In the genomic region with DNA sequence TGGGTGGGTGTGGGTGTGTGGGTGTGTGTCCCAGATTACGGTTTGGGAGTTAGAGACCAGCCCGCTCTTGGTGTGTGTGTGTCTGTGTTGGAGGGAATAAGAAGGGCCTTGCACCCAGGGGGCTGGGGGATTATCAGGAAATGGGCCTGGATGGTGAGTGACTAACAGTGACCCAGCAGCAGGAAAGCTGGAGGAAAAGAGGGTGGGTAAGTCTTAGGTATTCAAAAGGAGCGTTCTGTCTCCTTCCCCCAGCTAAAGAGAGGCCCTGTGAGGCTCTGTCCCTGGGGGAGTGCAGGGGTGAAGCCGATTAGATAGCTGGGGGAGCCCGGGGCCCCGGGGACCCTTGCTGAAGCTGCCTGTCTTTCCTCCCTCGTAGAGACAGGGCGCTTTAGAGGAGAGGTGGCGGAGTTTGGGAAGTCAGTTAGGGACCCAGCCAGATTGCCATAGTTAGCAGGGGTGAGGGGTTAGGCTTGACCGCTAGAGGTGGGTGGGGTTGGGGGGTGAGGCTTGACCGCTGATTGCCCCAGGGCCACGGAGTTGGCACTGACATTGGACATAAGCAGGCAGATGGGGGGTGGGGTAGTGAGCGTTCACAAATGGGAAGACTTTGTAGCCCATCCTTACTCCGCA, we compare ENCODE assay signal across 11 cellular contexts. TPM values are rescaled to one million over a fixed set of nuclear protein-coding genes. Genes with fewer than 3 reads are reported as not detected.
DNase-seq lines count a peak whose midpoint lies in the region; ATAC-seq, FAIRE-seq and TF ChIP-seq lines count a peak whose summit lies in the region.
"Had no signal": no experiment of that assay in that cellular context is flagged by ENCODE, and none has a peak within 500 bp of the region (broad histone marks: within the 10 kb centered on the region; RNA-seq: fewer than 3 reads in every experiment).

No MANE protein-coding gene starts in this region.

- H3K4me1 ChIP-seq in PC-3 (ENCODE audit: insufficient read depth, low read length) (peaks cover 62% of the 10 kb centered on the region), ectodermal cell (ENCODE audit: control insufficient read depth, insufficient read depth, low read length) (peaks cover 20% of the 10 kb centered on the region)
- peaks cover 0 to 8% of the 10 kb centered on the region in 2 donors for H3K4me1 ChIP-seq in naive thymus-derived CD4-positive, alpha-beta T cell (ENCODE audit: control insufficient read depth in 2 of 2, insufficient read depth in 2 of 2, low read length in 2 of 2)

- peaks cover 0 to 2% (median 0%) of the 10 kb centered on the region in 5 donors for H3K36me3 Mint-ChIP-seq in naive thymus-derived CD4-positive, alpha-beta T cell

- peak overlapping the region in 2 of 9 donors; percentile 73 to 88 for H3K27ac Mint-ChIP-seq in naive thymus-derived CD4-positive, alpha-beta T cell

- H3F3A ChIP-seq in PC-3 (ENCODE audit: low read length, unreplicated experiment), result no peaks in the 10 kb centered on the region

- TF ChIP-seq CTCF in AG09309 (IDR thresholded peaks at IDR 0.05; ENCODE audit: control insufficient read depth, insufficient read depth, low read depth, low read length, missing control alignments) (no peak), PC-3 (conservative IDR thresholded peaks at IDR 0.05; ENCODE audit: low read depth, low read length) (no peak)

- H2AFZ ChIP-seq in PC-3 (ENCODE audit: low read length), result no peak overlapping the region

- intact Hi-C loops in PC-3 (cut with micrococcal nuclease), result loop anchor here (2.0 to 5.0 kb wide), 2 partner anchors 30 to 40 kb away; no protein-coding TSS in a partner anchor
- intact Hi-C loops in naive thymus-derived CD4-positive, alpha-beta T cell (cut with micrococcal nuclease), result loop anchor here (5.0 kb wide), 2 partner anchors 40 to 125 kb away; a partner anchor contains a TSS

- H3K9me3 Mint-ChIP-seq in naive thymus-derived CD4-positive, alpha-beta T cell, result no peaks in the 10 kb centered on the region

- H3K27me3 ChIP-seq in PC-3 (ENCODE audit: low read length), result no peaks in the 10 kb centered on the region
- peaks cover 85% of the 10 kb centered on the region for H3K27me3 ChIP-seq in ectodermal cell (ENCODE audit: control insufficient read depth, insufficient read depth, low read length, poor library complexity, severe bottlenecking)
- H3K27me3 ChIP-seq in naive thymus-derived CD4-positive, alpha-beta T cell (ENCODE audit: control insufficient read depth in 2 of 2, insufficient read depth in 2 of 2, low read length in 2 of 2), result no peaks in the 10 kb centered on the region

- H3K9ac ChIP-seq in PC-3 (ENCODE audit: low read length), result peak overlapping the region; percentile 76

- H3K4me3 ChIP-seq in AG09309 (ENCODE audit: control insufficient read depth, low read depth, low read length) (peak overlapping the region; percentile 77), PC-3 (ENCODE audit: low read length) (peak overlapping the region; percentile 77), ectodermal cell (ENCODE audit: insufficient read depth, low read depth, low read length) (peak overlapping the region; percentile 9)
- no peak overlapping the region for H3K4me3 ChIP-seq in naive thymus-derived CD4-positive, alpha-beta T cell (ENCODE audit: low read length)

- peak; percentile 6; the same call in 1 of the 2 replicates for ATAC-seq in PC-3
- no peak for ATAC-seq in naive thymus-derived CD4-positive, alpha-beta T cell
- ATAC-seq in GM18870 (IDR thresholded peaks at IDR 0.05; ENCODE audit: unreplicated experiment), result no peak

- peaks cover 47% of the 10 kb centered on the region for H3K79me2 ChIP-seq in PC-3 (ENCODE audit: low read length)

- TF ChIP-seq POLR2A in GM12891 (IDR thresholded peaks at IDR 0.05; ENCODE audit: low read depth, low read length), result no peak

- H3K9me3 ChIP-seq in PC-3 (ENCODE audit: low read length), result no peaks in the 10 kb centered on the region
- H3K9me3 ChIP-seq in ectodermal cell (ENCODE audit: control insufficient read depth, low read length), result no peaks in the 10 kb centered on the region
- H3K9me3 ChIP-seq in naive thymus-derived CD4-positive, alpha-beta T cell (ENCODE audit: control insufficient read depth in 2 of 3, low read length in 3 of 3), result no peaks in the 10 kb centered on the region

- H3K9me2 ChIP-seq in PC-3 (replicated peaks; ENCODE audit: low read length), result no peaks in the 10 kb centered on the region

- peaks cover 11 to 27% (median 18%) of the 10 kb centered on the region in 7 donors for H3K4me1 Mint-ChIP-seq in naive thymus-derived CD4-positive, alpha-beta T cell

- peaks cover 10% of the 10 kb centered on the region for H3K36me3 ChIP-seq in PC-3 (ENCODE audit: low read depth, low read length)
- no peaks in the 10 kb centered on the region for H3K36me3 ChIP-seq in ectodermal cell (ENCODE audit: control insufficient read depth, insufficient read depth, low read length)
- no peaks in the 10 kb centered on the region for H3K36me3 ChIP-seq in naive thymus-derived CD4-positive, alpha-beta T cell (ENCODE audit: control insufficient read depth in 2 of 3, insufficient read depth in 3 of 3, low read length in 3 of 3)

- peaks cover 0 to 60% (median 12%) of the 10 kb centered on the region in 5 donors for H3K27me3 Mint-ChIP-seq in naive thymus-derived CD4-positive, alpha-beta T cell

- TSS peak; percentile 81 for BruUV-seq in PC-3 (replicated peaks; lab: Mats Ljungman, UMichigan)

- H3K4me2 ChIP-seq in PC-3 (ENCODE audit: low read length), result peak overlapping the region; percentile 91

- POLR2A ChIA-PET in PC-3 (lab: Charles Lee; ENCODE audit: unreplicated experiment), result interaction anchor here (0.6 kb wide), 2 partner anchors 32 to 84 kb away, joined by 4 to 7 read pairs; no protein-coding TSS in a partner anchor
- POLR2A ChIA-PET in naive thymus-derived CD4-positive, alpha-beta T cell (lab: Charles Lee), result no interaction called here

- CTCF ChIA-PET in PC-3 (lab: Charles Lee), result interaction anchor here (1.0 to 1.6 kb wide), 3 partner anchors 44 to 92 kb away, joined by 3 to 12 read pairs (median 9); no protein-coding TSS in a partner anchor
- CTCF ChIA-PET in naive thymus-derived CD4-positive, alpha-beta T cell (lab: Charles Lee), result no interaction called here

- no peak for FAIRE-seq in GM12891 (lab: Jason Lieb, UNC)
- FAIRE-seq: G401.6 had no signal

- H3K4me3 Mint-ChIP-seq in naive thymus-derived CD4-positive, alpha-beta T cell, result peak overlapping the region; percentile 37 to 99 (median 63)

- DNase-seq in AG09309 (ENCODE audit: low read depth), result no peak
- peak; percentile 48 for DNase-seq in PC-3
- DNase-seq in naive thymus-derived CD4-positive, alpha-beta T cell, result no peak
- no peak for DNase-seq in NCI-H146 treated with DMSO at 0.1 percent for 48 hours (lab: John Stamatoyannopoulos, UW; ENCODE audit: unreplicated experiment)
- no peak for DNase-seq in NCI-H2227 (lab: John Stamatoyannopoulos, UW; ENCODE audit: unreplicated experiment)
- DNase-seq in GM12891 (ENCODE audit: insufficient read length, low spot score), result no peak
- DNase-seq: NCI-H1105 treated with DMSO at 0.1 percent for 48 hours had no signal

- WGBS in ectodermal cell, 2 experiments, result 16 to 19% methylated on average over 13 to 14 of the region's 14 CpGs

- peaks cover 24% of the 10 kb centered on the region; the same call in 1 of the 2 replicates for H4K20me1 ChIP-seq in PC-3 (ENCODE audit: low read length)

- peak overlapping the region; percentile 32 for H3K27ac ChIP-seq in PC-3 (ENCODE audit: low read length)
- no peak overlapping the region for H3K27ac ChIP-seq in ectodermal cell (ENCODE audit: insufficient read depth, low read depth, low read length, poor library complexity, severe bottlenecking)
- no peak overlapping the region for H3K27ac ChIP-seq in naive thymus-derived CD4-positive, alpha-beta T cell (ENCODE audit: low read depth, low read length)

TF ChIP-seq in GM12891, 5 proteins besides CTCF, POLR2A, EP300 and RAD21:
- no peak for TF ChIP-seq TAF1 (IDR thresholded peaks at IDR 0.05; ENCODE audit: low read depth, low read length)
- no peak for TF ChIP-seq PAX5 (IDR thresholded peaks at IDR 0.05; ENCODE audit: insufficient read depth, low read length, severe bottlenecking)
- no peak for TF ChIP-seq POU2F2 (IDR thresholded peaks at IDR 0.05; ENCODE audit: low read depth, low read length)
- TF ChIP-seq POLR2AphosphoS5 (IDR thresholded peaks at IDR 0.05; ENCODE audit: low read depth, low read length), result no peak
- TF ChIP-seq SPI1 (IDR thresholded peaks at IDR 0.05; ENCODE audit: low read depth, low read length), result no peak

RNA-seq across cellular contexts. Expression of a gene that starts 1.5 kb away (rescaled TPM):
- 97.1 and 126 TPM in 2 replicates for total RNA-seq in PC-3 (2014; rRNA removed)
- 4.1 TPM for polyA plus RNA-seq in ectodermal cell (2013, experiment 1 of 4)
- 3.5 TPM for polyA plus RNA-seq in ectodermal cell (2013, experiment 2 of 4)
- polyA plus RNA-seq in ectodermal cell (2013, experiment 3 of 4), result 3.0 TPM
- 4.5 TPM for polyA plus RNA-seq in ectodermal cell (2013, experiment 4 of 4)
- total RNA-seq in naive thymus-derived CD4-positive, alpha-beta T cell, result 10 to 100 TPM in 1 of 5 experiments, 1 to 10 TPM in 4; 3.4 to 21.2 (median 4.6) TPM
- 1 to 10 TPM; 3.2 to 5.2 TPM for polyA plus RNA-seq in naive thymus-derived CD4-positive, alpha-beta T cell
- polyA plus RNA-seq in GM12891 (2012; ENCODE audit: low read depth, missing spikeins), result 1.1 TPM

RNA-seq across cellular contexts. Expression of a gene that starts 27.6 kb away (rescaled TPM):
- total RNA-seq in PC-3 (2014; rRNA removed), result 0.62 and 0.81 TPM in 2 replicates
- polyA plus RNA-seq in ectodermal cell (2013, experiment 1 of 4), result 0.43 TPM
- polyA plus RNA-seq in ectodermal cell (2013, experiment 2 of 4), result 0.57 TPM
- polyA plus RNA-seq in ectodermal cell (2013, experiment 3 of 4), result 0.32 TPM
- polyA plus RNA-seq in ectodermal cell (2013, experiment 4 of 4), result 0.16 TPM
- under 1 TPM in 1 of 5 experiments, not detected in 4; 0.24 TPM for total RNA-seq in naive thymus-derived CD4-positive, alpha-beta T cell
- polyA plus RNA-seq in naive thymus-derived CD4-positive, alpha-beta T cell, result not detected
- 0.10 TPM for polyA plus RNA-seq in GM12891 (2012; ENCODE audit: low read depth, missing spikeins)
- total RNA-seq: T-helper 2 cell treated with Interferon-gamma antibody and Interleukin-4, amounts not matched to agents 100 ng/mL and 5 ng/mL, for 36 hours had no signal
